Comparison of ENCODE assay signal across 1 cellular context in genomic region chr1:15847100-15847892, GRCh38.
TF ChIP-seq lines count a peak whose summit lies in the region.

Gene SPEN, plus strand, starts transcription at chr1:15847707. Its CDS starts 361 bp downstream, at chr1:15848068.

TF ChIP-seq in K562, 482 proteins besides CTCF, POLR2A, EP300 and RAD21 (continued from another document and continues in another):
- TF ChIP-seq ZBTB11 (CRISPR knock-in tag; IDR thresholded peaks at IDR 0.05) (peak in 1 of 3 experiments; percentile 83; a peak in 3 of 6 replicates), FOXJ3 (CRISPR knock-in tag; IDR thresholded peaks at IDR 0.05) (no peak), MECOM (CRISPR knock-in tag; IDR thresholded peaks at IDR 0.05) (no peak), TRIM28 (IDR thresholded peaks at IDR 0.05) (no peak), POLR2G (IDR thresholded peaks at IDR 0.05; ENCODE audit: low read depth, low read length) (peak; percentile 97), ILK (tag; IDR thresholded peaks at IDR 0.05; ENCODE audit: borderline replicate concordance, low read depth) (no peak), POLR3A (IDR thresholded peaks at IDR 0.05; ENCODE audit: borderline replicate concordance, extremely low read depth, insufficient read depth, insufficient read length) (no peak), KAT7 (CRISPR knock-in tag; IDR thresholded peaks at IDR 0.05; ENCODE audit: borderline replicate concordance) (0 out of 2 replicates have a peak, but pooled peaks have one; percentile 22), GABPA (tag; conservative IDR thresholded peaks at IDR 0.05; ENCODE audit: low read depth) (no peak; the same call in 1 of the 2 replicates), SRF (CRISPR knock-in tag; IDR thresholded peaks at IDR 0.05) (no peak; a peak in 1 of 4 replicates), ZNF57 (CRISPR knock-in tag; IDR thresholded peaks at IDR 0.05) (0 out of 2 replicates have a peak, but pooled peaks have one; percentile 39), HDAC3 (IDR thresholded peaks at IDR 0.05; ENCODE audit: borderline replicate concordance, partially characterized antibody) (no peak), RBBP5 (IDR thresholded peaks at IDR 0.05; ENCODE audit: borderline replicate concordance, insufficient read depth, low read length, poor library complexity, severe bottlenecking) (no peak), ZNF274 (IDR thresholded peaks at IDR 0.05; ENCODE audit: borderline replicate concordance, low read depth, low read length) (no peak), ZNF41 (CRISPR knock-in tag; conservative IDR thresholded peaks at IDR 0.05) (peak; percentile 40; the same call in 1 of the 2 replicates), CLOCK (CRISPR knock-in tag; IDR thresholded peaks at IDR 0.05; ENCODE audit: borderline replicate concordance) (no peak), MLLT1 (IDR thresholded peaks at IDR 0.05) (no peak), ARHGAP35 (IDR thresholded peaks at IDR 0.05; ENCODE audit: partially characterized antibody) (no peak), BCOR (IDR thresholded peaks at IDR 0.05) (peak; percentile 94), JUN (IDR thresholded peaks at IDR 0.05; ENCODE audit: borderline replicate concordance, low read depth, low read length) (peak; percentile 34; the same call in 1 of the 2 replicates), JUN (CRISPR knock-in tag; IDR thresholded peaks at IDR 0.05; ENCODE audit: borderline replicate concordance) (no peak), JUNB (CRISPR knock-in tag; conservative IDR thresholded peaks at IDR 0.05) (no peak; the same call in 1 of the 2 replicates), PPARD (CRISPR knock-in tag; IDR thresholded peaks at IDR 0.05) (no peak), TARDBP (IDR thresholded peaks at IDR 0.05) (peak; percentile 58; the same call in 1 of the 2 replicates), KDM4B (IDR thresholded peaks at IDR 0.05; ENCODE audit: borderline replicate concordance in 2 of 2, low read depth in 1 of 2) (peak in 1 of 2 experiments; percentile 7; a peak in 1 of 4 replicates), FOXA3 (CRISPR knock-in tag; conservative IDR thresholded peaks at IDR 0.05 in 1 of 2, IDR thresholded peaks at IDR 0.05 in 1 of 2) (peak; percentile 24 to 58; a peak in 1 of 4 replicates), IFI16 (CRISPR knock-in tag; IDR thresholded peaks at IDR 0.05) (no peak), TGIF2 (CRISPR knock-in tag; IDR thresholded peaks at IDR 0.05) (no peak), ZNF347 (CRISPR knock-in tag; IDR thresholded peaks at IDR 0.05; ENCODE audit: low read depth) (peak; percentile 29; the same call in 1 of the 2 replicates), EWSR1 (IDR thresholded peaks at IDR 0.05; ENCODE audit: borderline replicate concordance, low read depth, partially characterized antibody) (no peak), TSHZ1 (CRISPR knock-in tag; IDR thresholded peaks at IDR 0.05) (peak; percentile 69; the same call in 1 of the 2 replicates), MTF1 (CRISPR knock-in tag; IDR thresholded peaks at IDR 0.05; ENCODE audit: borderline replicate concordance) (no peak), ZNF444 (CRISPR knock-in tag; IDR thresholded peaks at IDR 0.05) (no peak), ZNF224 (CRISPR knock-in tag; IDR thresholded peaks at IDR 0.05) (no peak), MTA1 (IDR thresholded peaks at IDR 0.05; ENCODE audit: borderline replicate concordance) (no peak), RNF219 (CRISPR knock-in tag; IDR thresholded peaks at IDR 0.05) (no peak), SMARCE1 (IDR thresholded peaks at IDR 0.05) (no peak), PML (IDR thresholded peaks at IDR 0.05; ENCODE audit: low read length) (peak; percentile 86; the same call in 1 of the 2 replicates), MLX (CRISPR knock-in tag; conservative IDR thresholded peaks at IDR 0.05) (peak in 1 of 2 experiments; percentile 74; a peak in 1 of 4 replicates), CAMTA2 (CRISPR knock-in tag; conservative IDR thresholded peaks at IDR 0.05) (no peak), ZNF23 (CRISPR knock-in tag; IDR thresholded peaks at IDR 0.05) (no peak), DDX20 (tag; IDR thresholded peaks at IDR 0.05; ENCODE audit: low read depth) (no peak), ZNF589 (CRISPR knock-in tag; IDR thresholded peaks at IDR 0.05; ENCODE audit: low read depth) (peak; percentile 90), PHTF2 (CRISPR knock-in tag; IDR thresholded peaks at IDR 0.05) (no peak)
- TF ChIP-seq, protein P1, sequence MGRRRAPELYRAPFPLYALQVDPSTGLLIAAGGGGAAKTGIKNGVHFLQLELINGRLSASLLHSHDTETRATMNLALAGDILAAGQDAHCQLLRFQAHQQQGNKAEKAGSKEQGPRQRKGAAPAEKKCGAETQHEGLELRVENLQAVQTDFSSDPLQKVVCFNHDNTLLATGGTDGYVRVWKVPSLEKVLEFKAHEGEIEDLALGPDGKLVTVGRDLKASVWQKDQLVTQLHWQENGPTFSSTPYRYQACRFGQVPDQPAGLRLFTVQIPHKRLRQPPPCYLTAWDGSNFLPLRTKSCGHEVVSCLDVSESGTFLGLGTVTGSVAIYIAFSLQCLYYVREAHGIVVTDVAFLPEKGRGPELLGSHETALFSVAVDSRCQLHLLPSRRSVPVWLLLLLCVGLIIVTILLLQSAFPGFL (CRISPR knock-in tag; IDR thresholded peaks at IDR 0.05): 0 out of 2 replicates have a peak, but pooled peaks have one; percentile 51
- TF ChIP-seq, protein P2, sequence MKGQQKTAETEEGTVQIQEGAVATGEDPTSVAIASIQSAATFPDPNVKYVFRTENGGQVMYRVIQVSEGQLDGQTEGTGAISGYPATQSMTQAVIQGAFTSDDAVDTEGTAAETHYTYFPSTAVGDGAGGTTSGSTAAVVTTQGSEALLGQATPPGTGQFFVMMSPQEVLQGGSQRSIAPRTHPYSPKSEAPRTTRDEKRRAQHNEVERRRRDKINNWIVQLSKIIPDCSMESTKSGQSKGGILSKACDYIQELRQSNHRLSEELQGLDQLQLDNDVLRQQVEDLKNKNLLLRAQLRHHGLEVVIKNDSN (CRISPR knock-in tag; IDR thresholded peaks at IDR 0.05): peak; percentile 36; the same call in 1 of the 2 replicates
- TF ChIP-seq, protein P3, sequence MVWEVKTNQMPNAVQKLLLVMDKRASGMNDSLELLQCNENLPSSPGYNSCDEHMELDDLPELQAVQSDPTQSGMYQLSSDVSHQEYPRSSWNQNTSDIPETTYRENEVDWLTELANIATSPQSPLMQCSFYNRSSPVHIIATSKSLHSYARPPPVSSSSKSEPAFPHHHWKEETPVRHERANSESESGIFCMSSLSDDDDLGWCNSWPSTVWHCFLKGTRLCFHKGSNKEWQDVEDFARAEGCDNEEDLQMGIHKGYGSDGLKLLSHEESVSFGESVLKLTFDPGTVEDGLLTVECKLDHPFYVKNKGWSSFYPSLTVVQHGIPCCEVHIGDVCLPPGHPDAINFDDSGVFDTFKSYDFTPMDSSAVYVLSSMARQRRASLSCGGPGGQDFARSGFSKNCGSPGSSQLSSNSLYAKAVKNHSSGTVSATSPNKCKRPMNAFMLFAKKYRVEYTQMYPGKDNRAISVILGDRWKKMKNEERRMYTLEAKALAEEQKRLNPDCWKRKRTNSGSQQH (CRISPR knock-in tag; IDR thresholded peaks at IDR 0.05): no peak
